Comparison of ENCODE assay signal across 8 cellular contexts in genomic region chr1:231162300-231162969, GRCh38. TPM values are rescaled to one million over a fixed set of nuclear protein-coding genes. Genes with fewer than 3 reads are reported as not detected.
A peak's percentile ranks its signal among the peaks of the same experiment; 100 is the strongest.
DNase-seq lines count a peak whose midpoint lies in the region; ATAC-seq and TF ChIP-seq lines count a peak whose summit lies in the region.

No MANE protein-coding gene starts in this region.

- DNase-seq in activated CD4-positive, alpha-beta T cell treated with anti-CD3 and anti-CD28 coated beads for 36 hours: peak; percentile 60
- DNase-seq in activated CD4-positive, alpha-beta T cell treated with anti-CD3 and anti-CD28 coated beads for 1 hour: no peak
- DNase-seq in RWPE2 (ENCODE audit: low spot score) (no peak), choroid plexus epithelial cell (ENCODE audit: low read depth) (peak; percentile 49), right lobe of liver (peak in 1 of 3 donors; percentile 41), suprapubic skin (ENCODE audit: low spot score in 2 of 2) (no peak), SIG-M5 (lab: John Stamatoyannopoulos, UW) (no peak)

- ATAC-seq in activated CD4-positive, alpha-beta T cell treated with anti-CD3 and anti-CD28 coated beads for 36 hours: peak; percentile 57
- ATAC-seq in RWPE2 (ENCODE audit: low read depth): peak; percentile 48; the same call in 2 of the 3 replicates
- peak; percentile 68 to 90 (median 77) for ATAC-seq in right lobe of liver
- no peak for ATAC-seq in GM21619 (IDR thresholded peaks at IDR 0.05; ENCODE audit: unreplicated experiment)

- H3K4me1 Mint-ChIP-seq in activated CD4-positive, alpha-beta T cell treated with anti-CD3 and anti-CD28 coated beads for 36 hours: peaks cover 6% of the 10 kb centered on the region

- peaks cover 71% of the 10 kb centered on the region for H3K27me3 ChIP-seq in RWPE2 (ENCODE audit: insufficient read depth, poor library complexity, severe bottlenecking)
- peaks cover 9 to 16% of the 10 kb centered on the region in 2 donors for H3K27me3 ChIP-seq in right lobe of liver
- H3K27me3 ChIP-seq in suprapubic skin: peaks cover 75% of the 10 kb centered on the region

- no peak overlapping the region for H3K4me3 Mint-ChIP-seq in activated CD4-positive, alpha-beta T cell treated with anti-CD3 and anti-CD28 coated beads for 36 hours

- no peak overlapping the region for H3K4me3 ChIP-seq in RWPE2 (ENCODE audit: severe bottlenecking)
- peak overlapping the region; percentile 42 for H3K4me3 ChIP-seq in choroid plexus epithelial cell (ENCODE audit: low read depth, low read length)
- H3K4me3 ChIP-seq in right lobe of liver: peak overlapping the region in 2 of 3 donors; percentile 17 to 46
- H3K4me3 ChIP-seq in suprapubic skin: peak overlapping the region; percentile 46

- H3K27me3 Mint-ChIP-seq in activated CD4-positive, alpha-beta T cell treated with anti-CD3 and anti-CD28 coated beads for 36 hours: peaks cover 57% of the 10 kb centered on the region

- no peak for TF ChIP-seq CTCF in RWPE2 (IDR thresholded peaks at IDR 0.05; ENCODE audit: poor library complexity, severe bottlenecking)
- TF ChIP-seq CTCF in choroid plexus epithelial cell (conservative IDR thresholded peaks at IDR 0.05; ENCODE audit: low read depth, low read length): no peak
- TF ChIP-seq CTCF in right lobe of liver (IDR thresholded peaks at IDR 0.05): no peak
- no peak for TF ChIP-seq CTCF in suprapubic skin (IDR thresholded peaks at IDR 0.05)

- H3K27ac ChIP-seq in RWPE2 (ENCODE audit: poor library complexity, severe bottlenecking): no peak overlapping the region
- H3K27ac ChIP-seq in right lobe of liver: no peak overlapping the region
- no peak overlapping the region for H3K27ac ChIP-seq in suprapubic skin

- TF ChIP-seq POLR2A in right lobe of liver (IDR thresholded peaks at IDR 0.05) (no peak), suprapubic skin (IDR thresholded peaks at IDR 0.05) (no peak)

- no peaks in the 10 kb centered on the region for H3K9me3 Mint-ChIP-seq in activated CD4-positive, alpha-beta T cell treated with anti-CD3 and anti-CD28 coated beads for 36 hours (ENCODE audit: low read depth)

- CTCF ChIA-PET in activated CD4-positive, alpha-beta T cell treated with anti-CD3 and anti-CD28 coated beads for 36 hours (lab: Charles Lee): interaction anchor here (0.7 to 1.2 kb wide), 3 partner anchors 48 to 311 kb away, joined by 3 read pairs; no protein-coding TSS in a partner anchor

- intact Hi-C loops in activated CD4-positive, alpha-beta T cell treated with anti-CD3 and anti-CD28 coated beads for 36 hours (cut with DNase I, micrococcal nuclease): loop anchor here in 1 of 2 experiments (1.0 kb wide), 1 partner anchor 736 kb away; the partner anchor contains the start of gene PGBD5
- intact Hi-C loops in right lobe of liver (cut with DNase I): no loop called here

- no peaks in the 10 kb centered on the region for H3K9me3 ChIP-seq in RWPE2 (ENCODE audit: severe bottlenecking)
- no peaks in the 10 kb centered on the region for H3K9me3 ChIP-seq in right lobe of liver
- no peaks in the 10 kb centered on the region for H3K9me3 ChIP-seq in suprapubic skin

- TF ChIP-seq EP300 in suprapubic skin (IDR thresholded peaks at IDR 0.05): no peak

- 0% methylated on average over 4 of the region's 71 CpGs for whole genome bisulfite sequencing in right lobe of liver (ENCODE audit: insufficient coverage, low coverage, low lambda C conversion rate, missing lambda C conversion rate)
- WGBS in suprapubic skin: 0% methylated on average over 17 of the region's 71 CpGs

- H3K4me1 ChIP-seq in RWPE2 (ENCODE audit: insufficient read depth, poor library complexity, severe bottlenecking): no peaks in the 10 kb centered on the region
- peaks cover 0 to 16% (median 2%) of the 10 kb centered on the region in 4 donors for H3K4me1 ChIP-seq in right lobe of liver
- H3K4me1 ChIP-seq in suprapubic skin: peaks cover 30% of the 10 kb centered on the region

- no peak overlapping the region for H3K27ac Mint-ChIP-seq in activated CD4-positive, alpha-beta T cell treated with anti-CD3 and anti-CD28 coated beads for 36 hours

- POLR2A ChIA-PET in activated CD4-positive, alpha-beta T cell treated with anti-CD3 and anti-CD28 coated beads for 36 hours (lab: Charles Lee): interaction anchor here (0.5 kb wide), 1 partner anchor 104 kb away, joined by 3 read pairs; no protein-coding TSS in a partner anchor

- H3K36me3 Mint-ChIP-seq in activated CD4-positive, alpha-beta T cell treated with anti-CD3 and anti-CD28 coated beads for 36 hours (ENCODE audit: low read depth): no peaks in the 10 kb centered on the region

- H3K36me3 ChIP-seq in RWPE2 (ENCODE audit: low read depth) (no peaks in the 10 kb centered on the region), right lobe of liver (no peaks in the 10 kb centered on the region), suprapubic skin (no peaks in the 10 kb centered on the region)

RNA-seq across cellular contexts. Expression of gene TRIM67, which starts 0.6 kb away (rescaled TPM):
- total RNA-seq in activated CD4-positive, alpha-beta T cell treated with anti-CD3 and anti-CD28 coated beads for 36 hours: not detected
- not detected for total RNA-seq in right lobe of liver
- total RNA-seq in suprapubic skin: under 1 TPM in 2 of 4 donors, not detected in 2; 0.21 to 0.38 TPM

Comparison
In these comparisons a context has a peak if more than half of its experiments do, and no peak if none do; other contexts are left out.
1. DNase-seq: peak in activated CD4-positive, alpha-beta T cell treated with anti-CD3 and anti-CD28 coated beads for 36 hours (single experiment) and choroid plexus epithelial cell (single experiment); none in activated CD4-positive, alpha-beta T cell treated with anti-CD3 and anti-CD28 coated beads for 1 hour (single experiment), RWPE2 (single experiment), suprapubic skin (0 of 2) and SIG-M5 (single experiment).